8 cellular contexts compared by ENCODE assay signal in the genomic region with DNA sequence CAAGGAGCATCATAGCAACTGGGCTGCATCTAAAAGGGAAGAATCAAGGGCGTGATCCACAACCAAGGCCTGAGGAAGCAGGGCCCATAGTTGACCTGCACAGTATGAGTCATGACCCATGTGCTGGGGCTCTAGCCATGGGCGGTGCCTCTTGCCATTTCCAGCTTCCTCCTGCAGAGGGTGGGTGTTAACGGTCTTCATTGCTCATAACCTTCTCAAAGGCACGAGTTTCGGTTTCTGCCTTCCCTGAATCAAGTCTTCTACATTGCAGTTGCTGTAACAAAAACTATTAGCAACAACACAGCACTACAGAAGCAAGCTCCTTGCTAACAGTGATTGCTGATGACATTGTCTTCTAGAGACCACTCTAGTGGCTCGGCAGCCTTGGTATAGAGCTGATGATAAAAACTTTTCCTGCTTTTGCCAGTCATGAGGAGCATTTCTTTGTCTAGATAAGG.
DNase-seq lines count a peak whose midpoint lies in the region; ATAC-seq, FAIRE-seq and TF ChIP-seq lines count a peak whose summit lies in the region.

No MANE protein-coding gene starts in this region.

- no peaks in the 10 kb centered on the region for H3K9me3 ChIP-seq in skeletal muscle tissue (ENCODE audit: control insufficient read depth in 3 of 3, low read length in 3 of 3)

- ATAC-seq in GM21515 (IDR thresholded peaks at IDR 0.05; ENCODE audit: unreplicated experiment) = peak; percentile 99

- in situ Hi-C loops in Caki2 (cut with HindIII; ENCODE audit: low pct_unique_long_range_greater_than_20kb, low sequenced_read_pairs) = no loop called here

- H3K4me3 ChIP-seq in foreskin fibroblast (ENCODE audit: low read depth in 1 of 2, low read length in 2 of 2) (no peak overlapping the region), skeletal muscle tissue (ENCODE audit: low read length in 3 of 3) (no peak overlapping the region), H7 (ENCODE audit: insufficient read depth, low read depth, low read length) (no peak overlapping the region)

- TF ChIP-seq CTCF in foreskin fibroblast (IDR thresholded peaks at IDR 0.05; ENCODE audit: low read depth, low read length) = peak; percentile 14

- no peak overlapping the region for H3K9ac ChIP-seq in skeletal muscle tissue (ENCODE audit: low read depth in 1 of 3, low read length in 3 of 3)

- no peak for FAIRE-seq in HTR-8/SVneo (lab: Jason Lieb, UNC)

- H3K36me3 ChIP-seq in skeletal muscle tissue (ENCODE audit: control insufficient read depth in 3 of 3, insufficient read depth in 3 of 3, low read length in 3 of 3) (no peaks in the 10 kb centered on the region), H7 (replicated peaks; ENCODE audit: control insufficient read depth, insufficient read depth, low read length) (no peaks in the 10 kb centered on the region)

- DNase-seq in Caki2 (ENCODE audit: low read depth) (peak; percentile 85), HTR-8/SVneo (ENCODE audit: insufficient read length, low spot score) (peak; percentile 7), foreskin fibroblast (peak; percentile 78 to 86), H7 (no peak), ecto neural progenitor cell (ENCODE audit: low spot score) (no peak)
- DNase-seq in activated CD4-positive, alpha-beta T cell treated with anti-CD3 and anti-CD28 coated beads, Interleukin-2, amount 50 U/mL, for 4 hours = peak; percentile 18 to 19

- H3K27ac ChIP-seq in skeletal muscle tissue (ENCODE audit: low read depth, low read length) = peak overlapping the region; percentile 75

- H3K27me3 ChIP-seq in skeletal muscle tissue (ENCODE audit: control insufficient read depth in 3 of 3, insufficient read depth in 3 of 3, low read length in 3 of 3) (peaks cover 0 to 4% (median 0%) of the 10 kb centered on the region in 3 donors), H7 (ENCODE audit: control insufficient read depth, insufficient read depth, low read length) (no peaks in the 10 kb centered on the region)

- H3K4me1 ChIP-seq in skeletal muscle tissue (ENCODE audit: control insufficient read depth in 3 of 3, insufficient read depth in 3 of 3, low read length in 3 of 3) = peaks cover 0 to 4% (median 0%) of the 10 kb centered on the region in 3 donors

Comparison
In these comparisons a context has a peak if more than half of its experiments do, and no peak if none do; other contexts are left out.
1. DNase-seq: peak in Caki2 (single experiment), HTR-8/SVneo (single experiment), activated CD4-positive, alpha-beta T cell treated with anti-CD3 and anti-CD28 coated beads, Interleukin-2, amount 50 U/mL, for 4 hours (2 of 2) and foreskin fibroblast (2 of 2); none in H7 (single experiment) and ecto neural progenitor cell (single experiment).